Comparison of ENCODE assay signal across 20 cellular contexts in the genomic region with DNA sequence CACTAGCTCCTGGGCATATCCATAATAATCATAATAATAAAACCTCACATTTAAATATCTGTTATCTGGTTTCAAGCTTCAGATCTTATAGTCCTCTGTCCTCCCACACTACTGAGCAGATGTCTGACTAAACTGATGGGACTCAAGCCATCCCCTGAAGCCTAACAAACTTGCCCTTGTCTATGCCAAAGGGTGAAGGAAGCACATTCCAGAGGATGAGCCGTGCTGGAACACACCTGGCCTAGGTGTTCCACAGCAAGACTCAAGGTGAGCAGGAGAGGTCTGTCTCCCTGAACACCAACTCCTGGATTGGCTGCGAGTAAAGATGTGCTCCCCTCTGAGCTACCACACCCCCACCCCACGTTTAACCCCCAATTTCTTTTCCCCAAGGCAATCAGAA. TPM values are rescaled to one million over a fixed set of nuclear protein-coding genes. Genes with fewer than 3 reads are reported as not detected.
DNase-seq lines count a peak whose midpoint lies in the region; ATAC-seq and TF ChIP-seq lines count a peak whose summit lies in the region.
"Had no signal": no experiment of that assay in that cellular context is flagged by ENCODE, and none has a peak within 500 bp of the region (broad histone marks: within the 10 kb centered on the region; RNA-seq: fewer than 3 reads in every experiment).

No MANE protein-coding gene starts in this region.

- H3F3A ChIP-seq in PC-3 (ENCODE audit: low read length, unreplicated experiment) = no peaks in the 10 kb centered on the region

- no peak overlapping the region for H4K8ac ChIP-seq in trophoblast cell (ENCODE audit: low read depth, low read length)

- H3K27ac ChIP-seq in 22Rv1 = peak overlapping the region; percentile 42
- no peak overlapping the region for H3K27ac ChIP-seq in PC-3 (ENCODE audit: low read length)
- H3K27ac ChIP-seq in trophoblast cell (ENCODE audit: low read depth, low read length) = no peak overlapping the region
- H3K27ac ChIP-seq in A673 (ENCODE audit: low read depth, low read length, poor library complexity, severe bottlenecking) = no peak overlapping the region
- H3K27ac ChIP-seq: A549, GM23248, KMS-11, SK-N-MC had no signal

- H4K91ac ChIP-seq in trophoblast cell (ENCODE audit: low read depth, low read length) = no peak overlapping the region

- H3K27me3 Mint-ChIP-seq in WTC11 (ENCODE audit: low read depth) = no peaks in the 10 kb centered on the region; the same call in 1 of the 2 replicates

- no peak overlapping the region for H3K27ac Mint-ChIP-seq in WTC11
- H3K27ac Mint-ChIP-seq: H9, HFFc6 had no signal

- H3K9me2 ChIP-seq in PC-3 (replicated peaks; ENCODE audit: low read length) = no peaks in the 10 kb centered on the region

- no peaks in the 10 kb centered on the region for H3K36me3 ChIP-seq in PC-3 (ENCODE audit: low read depth, low read length)
- H3K36me3 ChIP-seq in trophoblast cell (ENCODE audit: control insufficient read depth in 1 of 2, insufficient read depth in 2 of 2, low read length in 2 of 2) = no peaks in the 10 kb centered on the region
- no peaks in the 10 kb centered on the region for H3K36me3 ChIP-seq in A673 (ENCODE audit: insufficient read depth, low read length, poor library complexity, severe bottlenecking)
- H3K36me3 ChIP-seq: BE2C had no signal

- POLR2A ChIA-PET in PC-3 (lab: Charles Lee; ENCODE audit: unreplicated experiment) (no interaction called here), WTC11 (lab: Charles Lee) (no interaction called here), A673 (lab: Charles Lee; ENCODE audit: low non-redundant PET) (no interaction called here)

- H3K9me3 ChIP-seq in PC-3 (ENCODE audit: low read length) (no peaks in the 10 kb centered on the region), trophoblast cell (ENCODE audit: insufficient read depth, low read depth, low read length) (no peaks in the 10 kb centered on the region), A673 (ENCODE audit: low read depth, low read length, poor library complexity, severe bottlenecking) (no peaks in the 10 kb centered on the region)
- H3K9me3 ChIP-seq: A549, BE2C had no signal

- no peaks in the 10 kb centered on the region for H3K79me1 ChIP-seq in trophoblast cell (ENCODE audit: low read length)

- no peak overlapping the region for H2BK120ac ChIP-seq in trophoblast cell (ENCODE audit: insufficient read depth, low read length, poor library complexity)

- H3K4me3 ChIP-seq in PC-3 (ENCODE audit: low read length) (no peak overlapping the region), trophoblast cell (ENCODE audit: low read depth, low read length) (no peak overlapping the region), A673 (ENCODE audit: low read depth, low read length, poor library complexity, severe bottlenecking) (no peak overlapping the region)
- H3K4me3 ChIP-seq: A549, GM12878, GM23248, SK-N-MC had no signal

- H2BK5ac ChIP-seq in trophoblast cell (ENCODE audit: low read depth, low read length, poor library complexity) = no peak overlapping the region

- no peaks in the 10 kb centered on the region for H3K79me2 ChIP-seq in PC-3 (ENCODE audit: low read length)
- H3K79me2 ChIP-seq in trophoblast cell (ENCODE audit: control insufficient read depth, insufficient read depth, low read length, poor library complexity) = no peaks in the 10 kb centered on the region

- H3K4me2 ChIP-seq in PC-3 (ENCODE audit: low read length) (no peak overlapping the region), trophoblast cell (ENCODE audit: low read length) (no peak overlapping the region)
- H3K4me2 ChIP-seq: A549, KMS-11 had no signal

- H3K4me1 ChIP-seq in PC-3 (ENCODE audit: insufficient read depth, low read length) (peaks cover 5% of the 10 kb centered on the region; the same call in 1 of the 2 replicates), trophoblast cell (ENCODE audit: control insufficient read depth in 1 of 2, insufficient read depth in 2 of 2, low read length in 2 of 2) (no peaks in the 10 kb centered on the region), A673 (ENCODE audit: insufficient read depth, low read length, poor library complexity, severe bottlenecking) (no peaks in the 10 kb centered on the region)
- H3K4me1 ChIP-seq: A549, BE2C had no signal

- H3K23ac ChIP-seq in trophoblast cell (ENCODE audit: low read length) = no peak overlapping the region

- no CpG with 5 or more reads among the region's 3 CpGs for WGBS in trophoblast cell (ENCODE audit: extremely low coverage, insufficient coverage, insufficient read length)

- H3K9me3 Mint-ChIP-seq in WTC11 = no peaks in the 10 kb centered on the region
- H3K9me3 Mint-ChIP-seq: H9, HFFc6 had no signal

- no peak overlapping the region for H2BK12ac ChIP-seq in trophoblast cell (ENCODE audit: low read length)

- H3K36me3 Mint-ChIP-seq in WTC11 = no peaks in the 10 kb centered on the region

- intact Hi-C loops in PC-3 (cut with micrococcal nuclease) = no loop called here
- intact Hi-C loops in A673 (cut with micrococcal nuclease; ENCODE audit: unreplicated experiment) = no loop called here

- H2AFZ ChIP-seq in PC-3 (ENCODE audit: low read length) (no peak overlapping the region), trophoblast cell (ENCODE audit: insufficient read depth, low read length, poor library complexity) (no peak overlapping the region)
- H2AFZ ChIP-seq: GM23248 had no signal

- H4K20me1 ChIP-seq in PC-3 (ENCODE audit: low read length) = no peaks in the 10 kb centered on the region

- no peak overlapping the region for H3K4ac ChIP-seq in trophoblast cell (ENCODE audit: low read depth, low read length)

- peak; percentile 59 for DNase-seq in PC-3
- DNase-seq in trophoblast cell = peak; percentile 29 to 58
- no peak for DNase-seq in WTC11 (ENCODE audit: low spot score)
- DNase-seq in NCI-H2196 (lab: John Stamatoyannopoulos, UW; ENCODE audit: unreplicated experiment) = no peak
- DNase-seq in A673 (ENCODE audit: low spot score) = no peak
- DNase-seq: BE2C, DMS79 treated with DMSO at 0.1 percent for 48 hours, GM23248, H9, HFFc6, NCI-H1694, NCI-H526 treated with DMSO at 0.1 percent for 48 hours, SHP77 treated with DMSO at 0.1 percent for 48 hours had no signal

- no peak overlapping the region for H3K4me3 Mint-ChIP-seq in WTC11
- H3K4me3 Mint-ChIP-seq: H9, HFFc6 had no signal

- H3K4me1 Mint-ChIP-seq in WTC11 = peaks cover 9% of the 10 kb centered on the region

- H3K9ac ChIP-seq in PC-3 (ENCODE audit: low read length) (no peak overlapping the region), trophoblast cell (ENCODE audit: low read length) (no peak overlapping the region)
- H3K9ac ChIP-seq: GM23248, KMS-11 had no signal

- BruUV-seq in PC-3 (replicated peaks; lab: Mats Ljungman, UMichigan) (no TSS peak), A673 (replicated peaks; lab: Mats Ljungman, UMichigan) (no TSS peak)

- H4K12ac ChIP-seq in trophoblast cell (ENCODE audit: low read depth, low read length) = no peak overlapping the region

- ATAC-seq in PC-3 (peak; percentile 60), esophagus mucosa (peak; percentile 59), HG02938 (IDR thresholded peaks at IDR 0.05; ENCODE audit: unreplicated experiment) (no peak), WTC11 (no peak)
- ATAC-seq: A549, GM12878 had no signal

- H3K14ac ChIP-seq in trophoblast cell (ENCODE audit: low read length) = no peak overlapping the region

- H3K18ac ChIP-seq in trophoblast cell (ENCODE audit: low read length) = no peak overlapping the region

- no peak overlapping the region for H2AK5ac ChIP-seq in trophoblast cell (ENCODE audit: low read length)

- CTCF ChIA-PET in PC-3 (lab: Charles Lee) (interaction anchor here (1.3 kb wide), 1 partner anchor 61 kb away, joined by 3 read pairs; no protein-coding TSS in a partner anchor), WTC11 (lab: Charles Lee) (interaction anchor here (0.7 to 4.9 kb wide), 7 partner anchors 17 to 431 kb away, joined by 3 to 32 read pairs (median 4); no protein-coding TSS in a partner anchor), A673 (lab: Charles Lee) (interaction anchor here (0.6 kb wide), 1 partner anchor 13 kb away, joined by 5 read pairs; no protein-coding TSS in a partner anchor)

- TF ChIP-seq CTCF in 22Rv1 (IDR thresholded peaks at IDR 0.05) (no peak), PC-3 (conservative IDR thresholded peaks at IDR 0.05; ENCODE audit: low read depth, low read length) (no peak), WTC11 (IDR thresholded peaks at IDR 0.05) (no peak), A673 (conservative IDR thresholded peaks at IDR 0.05; ENCODE audit: low read depth, low read length) (no peak)

- H3K27me3 ChIP-seq in PC-3 (ENCODE audit: low read length) = no peaks in the 10 kb centered on the region
- no peaks in the 10 kb centered on the region for H3K27me3 ChIP-seq in trophoblast cell (ENCODE audit: insufficient read depth, low read length)
- H3K27me3 ChIP-seq in A673 (replicated peaks; ENCODE audit: insufficient read depth, low read depth, low read length, poor library complexity) = no peaks in the 10 kb centered on the region
- H3K27me3 ChIP-seq: BE2C had no signal

TF ChIP-seq in WTC11, 78 proteins besides CTCF, POLR2A, EP300 and RAD21:
- no peak for TF ChIP-seq NFYB (CRISPR knock-in tag; conservative IDR thresholded peaks at IDR 0.05; ENCODE audit: low read depth)
- TF ChIP-seq GRHL2 (CRISPR knock-in tag; IDR thresholded peaks at IDR 0.05; ENCODE audit: insufficient replicate concordance, severe bottlenecking) = no peak
- no peak for TF ChIP-seq JAZF1 (CRISPR knock-in tag; IDR thresholded peaks at IDR 0.05)
- TF ChIP-seq, protein P1, sequence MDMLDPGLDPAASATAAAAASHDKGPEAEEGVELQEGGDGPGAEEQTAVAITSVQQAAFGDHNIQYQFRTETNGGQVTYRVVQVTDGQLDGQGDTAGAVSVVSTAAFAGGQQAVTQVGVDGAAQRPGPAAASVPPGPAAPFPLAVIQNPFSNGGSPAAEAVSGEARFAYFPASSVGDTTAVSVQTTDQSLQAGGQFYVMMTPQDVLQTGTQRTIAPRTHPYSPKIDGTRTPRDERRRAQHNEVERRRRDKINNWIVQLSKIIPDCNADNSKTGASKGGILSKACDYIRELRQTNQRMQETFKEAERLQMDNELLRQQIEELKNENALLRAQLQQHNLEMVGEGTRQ (CRISPR knock-in tag; IDR thresholded peaks at IDR 0.05) = no peak
- TF ChIP-seq FOXP1 (CRISPR knock-in tag; IDR thresholded peaks at IDR 0.05; ENCODE audit: borderline replicate concordance) = no peak

RNA-seq across cellular contexts. Expression of a gene that starts 14.7 kb away (rescaled TPM):
- total RNA-seq in PC-3 (2014; rRNA removed) (0.18 TPM in 1 of 2 replicates, not detected in the other), esophagus mucosa (3.0 TPM), WTC11 (2021) (0.64 to 1.9 TPM (median 1.2 TPM) in 3 replicates), A673 (2021) (1.1 and 1.4 TPM in 2 replicates)
- 0.31 and 0.33 TPM in 2 replicates for polyA plus RNA-seq in trophoblast cell (2013)

Comparison
In these comparisons a context has a peak if more than half of its experiments do, and no peak if none do; other contexts are left out.
1. ATAC-seq: peak in PC-3 (single experiment) and esophagus mucosa (single experiment); none in HG02938 (single experiment) and WTC11 (single experiment).
2. DNase-seq: peak in PC-3 (single experiment) and trophoblast cell (2 of 2); none in WTC11 (single experiment), NCI-H2196 (single experiment) and A673 (single experiment).